In genomic region chr2:190185380-190185779, GRCh38 we compare ENCODE assay signal across 16 cellular contexts.
DNase-seq lines count a peak whose midpoint lies in the region; ATAC-seq and TF ChIP-seq lines count a peak whose summit lies in the region.
"Had no signal": no experiment of that assay in that cellular context is flagged by ENCODE, and none has a peak within 500 bp of the region (broad histone marks: within the 10 kb centered on the region; RNA-seq: fewer than 3 reads in every experiment).

No MANE protein-coding gene starts in this region.

- TF ChIP-seq CTCF in colonic mucosa (IDR thresholded peaks at IDR 0.05) (no peak), mucosa of descending colon (IDR thresholded peaks at IDR 0.05) (no peak)

- no peaks in the 10 kb centered on the region for H3K36me3 ChIP-seq in colonic mucosa
- no peaks in the 10 kb centered on the region for H3K36me3 ChIP-seq in mucosa of descending colon (ENCODE audit: low read depth)
- H3K36me3 ChIP-seq: BLaER1 had no signal

- peak overlapping the region; percentile 58 for H3K27ac ChIP-seq in colonic mucosa
- H3K27ac ChIP-seq: 22Rv1, A549, BLaER1 had no signal

- DNase-seq in DMS53 (lab: John Stamatoyannopoulos, UW), result peak; percentile 5
- DNase-seq in DMS53 treated with DMSO at 0.1 percent for 48 hours (lab: John Stamatoyannopoulos, UW; ENCODE audit: unreplicated experiment), result no peak
- no peak for DNase-seq in colonic mucosa
- peak in 1 of 3 donors; percentile 40 for DNase-seq in mucosa of descending colon
- DNase-seq in AG20443 (ENCODE audit: low spot score), result no peak
- DNase-seq in effector CD4-positive, alpha-beta T cell, result no peak
- DNase-seq: CD4-positive, alpha-beta memory T cell; DMS153; DND-41; EL; H9 had no signal

- H3K4me1 ChIP-seq in colonic mucosa (no peaks in the 10 kb centered on the region), mucosa of descending colon (ENCODE audit: low read depth) (peaks cover 11% of the 10 kb centered on the region)
- H3K4me1 ChIP-seq: A549, BLaER1 had no signal

- H3K9ac ChIP-seq in colonic mucosa (ENCODE audit: low read depth in 2 of 2, low read length in 2 of 2), result no peak overlapping the region
- H3K9ac ChIP-seq: BLaER1 had no signal

- H3K9me3 ChIP-seq in colonic mucosa, result no peaks in the 10 kb centered on the region
- no peaks in the 10 kb centered on the region for H3K9me3 ChIP-seq in mucosa of descending colon
- H3K9me3 ChIP-seq: A549 had no signal

- ATAC-seq in mucosa of descending colon, result peak; percentile 65
- ATAC-seq in HG02571 (IDR thresholded peaks at IDR 0.05; ENCODE audit: unreplicated experiment), result no peak
- ATAC-seq: A549, GM12878 had no signal

- H3K27me3 ChIP-seq in colonic mucosa, result no peaks in the 10 kb centered on the region

- intact Hi-C loops in colonic mucosa (cut with DNase I), result loop anchor here (5.0 kb wide), 1 partner anchor 92 kb away; no protein-coding TSS in a partner anchor
- intact Hi-C loops in mucosa of descending colon (cut with DNase I, micrococcal nuclease), result no loop called here

- H3K4me3 ChIP-seq in colonic mucosa (no peak overlapping the region), mucosa of descending colon (no peak overlapping the region)
- H3K4me3 ChIP-seq: A549, BLaER1, GM12878 had no signal
